Comparison of ENCODE assay signal across 16 cellular contexts in the genomic region with DNA sequence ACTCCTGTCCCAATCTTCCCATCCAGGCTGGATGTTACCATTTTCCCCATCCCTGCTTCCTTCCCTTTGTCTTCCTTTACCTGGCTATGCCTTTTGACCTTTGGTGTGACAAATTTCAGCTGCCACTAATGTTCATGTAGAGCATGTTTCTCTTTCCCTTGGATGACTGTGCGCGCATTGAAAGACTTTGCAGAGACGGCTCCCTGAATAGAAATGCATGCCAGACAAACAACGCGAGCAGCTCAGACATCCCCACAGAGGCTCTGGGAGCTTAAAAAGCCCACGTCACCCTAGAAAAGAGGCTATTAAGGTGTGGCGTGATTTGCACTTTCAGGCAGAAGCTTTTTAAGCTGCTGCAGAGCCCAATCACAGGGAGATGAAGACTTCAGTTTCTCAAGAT.
A peak's percentile ranks its signal among the peaks of the same experiment; 100 is the strongest.
DNase-seq lines count a peak whose midpoint lies in the region; ATAC-seq, FAIRE-seq and TF ChIP-seq lines count a peak whose summit lies in the region.
"Had no signal": no experiment of that assay in that cellular context is flagged by ENCODE, and none has a peak within 500 bp of the region (broad histone marks: within the 10 kb centered on the region; RNA-seq: fewer than 3 reads in every experiment).

No MANE protein-coding gene starts in this region.

- no peaks in the 10 kb centered on the region for H3K27me3 ChIP-seq in H1 (replicated peaks in 1 of 4; ENCODE audit: control insufficient read depth in 3 of 4, extremely low read depth in 1 of 4, insufficient read depth in 3 of 4, low read length in 3 of 4)
- H3K27me3 ChIP-seq: BE2C had no signal

- no peak for TF ChIP-seq RAD21 in H1 (IDR thresholded peaks at IDR 0.05 in 1 of 2, conservative IDR thresholded peaks at IDR 0.05 in 1 of 2; ENCODE audit: low read depth in 2 of 2, low read length in 2 of 2)

- no peak overlapping the region for H3K14ac ChIP-seq in H1 (ENCODE audit: insufficient read length)

- H3K79me1 ChIP-seq in H1 (ENCODE audit: low read depth, low read length), result no peaks in the 10 kb centered on the region

- H3K4me2 ChIP-seq in H1 (ENCODE audit: insufficient read depth in 1 of 2, low read depth in 2 of 2, low read length in 2 of 2), result no peak overlapping the region

- no peaks in the 10 kb centered on the region for H4K20me1 ChIP-seq in H1 (replicated peaks in 1 of 2; ENCODE audit: control insufficient read depth in 1 of 2, insufficient read depth in 2 of 2, low read length in 2 of 2)

- FAIRE-seq in H1 (lab: Jason Lieb, UNC), result no peak
- FAIRE-seq: A204.1, GM12878, GM18507 had no signal

- no peak for TF ChIP-seq EP300 in H1 (IDR thresholded peaks at IDR 0.05; ENCODE audit: borderline replicate concordance in 1 of 2, low read depth in 2 of 2, low read length in 2 of 2)

- no peak overlapping the region for H3K27ac ChIP-seq in H1 (ENCODE audit: low read depth, low read length)
- H3K27ac ChIP-seq: C4-2B had no signal

- H3K79me2 ChIP-seq in H1 (ENCODE audit: control insufficient read depth in 1 of 2, insufficient read depth in 2 of 2, low read length in 2 of 2), result no peaks in the 10 kb centered on the region

- no peaks in the 10 kb centered on the region for H3K36me3 ChIP-seq in H1 (ENCODE audit: control insufficient read depth in 2 of 4, insufficient read depth in 4 of 4, low read length in 3 of 4)
- H3K36me3 ChIP-seq: BE2C had no signal

- H2BK20ac ChIP-seq in H1 (ENCODE audit: low read length), result no peak overlapping the region

- TF ChIP-seq POLR2A in H1 (IDR thresholded peaks at IDR 0.05; ENCODE audit: control extremely low read depth in 1 of 2, low read depth in 2 of 2, low read length in 2 of 2), result no peak

- TF ChIP-seq CTCF in H1 (IDR thresholded peaks at IDR 0.05; ENCODE audit: control extremely low read depth in 1 of 3, insufficient read depth in 1 of 3, low read depth in 1 of 3, low read length in 3 of 3), result no peak

- CTCF ChIA-PET in H1 (lab: Charles Lee; ENCODE audit: partially characterized antibody), result interaction anchor here (0.7 to 38.6 kb wide), 7 partner anchors 9 to 536 kb away, joined by 3 to 1023 read pairs (median 4); no protein-coding TSS in a partner anchor

- no peak overlapping the region for H2AK5ac ChIP-seq in H1 (ENCODE audit: low read depth, low read length)

- no peaks in the 10 kb centered on the region for H3K23me2 ChIP-seq in H1 (ENCODE audit: low read depth, low read length)

- H3K56ac ChIP-seq in H1 (replicated peaks; ENCODE audit: insufficient read length, low read depth, low read length), result no peak overlapping the region

- H2BK12ac ChIP-seq in H1 (ENCODE audit: low read depth, low read length), result no peak overlapping the region

- no peak overlapping the region for H3K9ac ChIP-seq in H1 (replicated peaks in 1 of 4; ENCODE audit: extremely low read depth in 1 of 4, low read depth in 3 of 4, low read length in 3 of 4)

- H2BK5ac ChIP-seq in H1 (ENCODE audit: low read depth, low read length), result no peak overlapping the region

- no peak overlapping the region for H3K4ac ChIP-seq in H1 (replicated peaks; ENCODE audit: insufficient read length, low read depth, low read length)

- H2BK120ac ChIP-seq in H1 (replicated peaks; ENCODE audit: low read depth, low read length), result no peak overlapping the region

- no peak overlapping the region for H2AFZ ChIP-seq in H1 (ENCODE audit: low read length)

- H2BK15ac ChIP-seq in H1 (ENCODE audit: low read length), result peak overlapping the region; percentile 5; the same call in 1 of the 2 replicates

- ATAC-seq in GM18909 (IDR thresholded peaks at IDR 0.05; ENCODE audit: poor library complexity, unreplicated experiment), result no peak
- ATAC-seq in HG03097 (IDR thresholded peaks at IDR 0.05; ENCODE audit: low FRiP score, unreplicated experiment), result no peak
- ATAC-seq in GM18868 (IDR thresholded peaks at IDR 0.05; ENCODE audit: unreplicated experiment), result no peak
- ATAC-seq: GM12878 had no signal

- WGBS in H1 (ENCODE audit: extremely low coverage in 1 of 2, insufficient coverage in 1 of 2, insufficient read length in 1 of 2, insufficient replicate concordance in 2 of 2, low coverage in 1 of 2, low lambda C conversion rate in 2 of 2, missing lambda C conversion rate in 1 of 2), 2 experiments, result 94% methylated on average over 7 of the region's 7 CpGs; no CpG with 5 or more reads in 1 of the 2 experiments

- H3K18ac ChIP-seq in H1 (ENCODE audit: extremely low read depth, low read length), result no peak overlapping the region

- no peak overlapping the region for H4K8ac ChIP-seq in H1 (ENCODE audit: extremely low read depth, insufficient read depth, low read length)

- H3K4me3 ChIP-seq in H1 (ENCODE audit: extremely low read depth in 1 of 4, insufficient read depth in 2 of 4, low read depth in 3 of 4, low read length in 4 of 4), result no peak overlapping the region
- H3K4me3 ChIP-seq: GM12878 had no signal

- no peak overlapping the region for H3K23ac ChIP-seq in H1 (ENCODE audit: insufficient read length)

- POLR2A ChIA-PET in H1 (lab: Charles Lee; ENCODE audit: partially characterized antibody), result interaction anchor here (0.7 kb wide), 1 partner anchor 9 kb away, joined by 3 read pairs; no protein-coding TSS in a partner anchor

- DNase-seq in astrocyte of the hippocampus (ENCODE audit: low read depth, low spot score) (peak; percentile 17), H1 (ENCODE audit: low read depth in 1 of 2, low spot score in 2 of 2) (no peak), medulla oblongata (ENCODE audit: extremely low spot score) (peak; percentile 72), NCI-H526 treated with DMSO at 0.1 percent for 48 hours (lab: John Stamatoyannopoulos, UW) (no peak)
- DNase-seq: BE2C; CD4-positive, alpha-beta memory T cell; DMS79; HCEC 1CT; HFFc6 had no signal

- H3K9me3 ChIP-seq in H1 (ENCODE audit: insufficient read depth in 2 of 2, low read depth in 1 of 2, low read length in 1 of 2), result no peaks in the 10 kb centered on the region
- H3K9me3 ChIP-seq: BE2C had no signal

- H4K5ac ChIP-seq in H1 (ENCODE audit: insufficient read length, low read depth, low read length), result no peak overlapping the region

- H3K4me1 ChIP-seq in H1 (replicated peaks in 1 of 4; ENCODE audit: control insufficient read depth in 3 of 4, insufficient read depth in 4 of 4, low read length in 3 of 4), result peaks cover 0 to 4% (median 0%) of the 10 kb centered on the region in 4 experiments; a peak in 2 of 7 replicates
- H3K4me1 ChIP-seq: BE2C had no signal

- no peak overlapping the region for H4K91ac ChIP-seq in H1 (replicated peaks; ENCODE audit: insufficient read length, low read length)

TF ChIP-seq in H1, 55 proteins besides CTCF, POLR2A, EP300 and RAD21:
- TF ChIP-seq ATF3 (IDR thresholded peaks at IDR 0.05; ENCODE audit: insufficient read depth, low read depth, low read length) (no peak), SIN3A (conservative IDR thresholded peaks at IDR 0.05 in 1 of 2, IDR thresholded peaks at IDR 0.05 in 1 of 2; ENCODE audit: low read depth in 1 of 2, low read length in 2 of 2) (no peak), ASH2L (IDR thresholded peaks at IDR 0.05; ENCODE audit: low read length) (no peak), CBX8 (IDR thresholded peaks at IDR 0.05; ENCODE audit: borderline replicate concordance, low read depth, low read length) (no peak), ZNF274 (IDR thresholded peaks at IDR 0.05; ENCODE audit: borderline replicate concordance, extremely low read depth, low read length) (no peak), SIX5 (IDR thresholded peaks at IDR 0.05; ENCODE audit: low read depth, low read length) (no peak), CBX5 (IDR thresholded peaks at IDR 0.05; ENCODE audit: low read depth, low read length) (no peak), RXRA (IDR thresholded peaks at IDR 0.05; ENCODE audit: insufficient read depth, low read depth, low read length) (no peak), RNF2 (IDR thresholded peaks at IDR 0.05; ENCODE audit: borderline replicate concordance, low read depth, low read length, missing control alignments, poor library complexity, severe bottlenecking) (no peak), JUND (IDR thresholded peaks at IDR 0.05; ENCODE audit: low read length) (no peak), PHF8 (conservative IDR thresholded peaks at IDR 0.05; ENCODE audit: low read depth, low read length) (no peak), POLR2AphosphoS5 (IDR thresholded peaks at IDR 0.05; ENCODE audit: low read depth, low read length) (no peak)
- TF ChIP-seq, protein P1, sequence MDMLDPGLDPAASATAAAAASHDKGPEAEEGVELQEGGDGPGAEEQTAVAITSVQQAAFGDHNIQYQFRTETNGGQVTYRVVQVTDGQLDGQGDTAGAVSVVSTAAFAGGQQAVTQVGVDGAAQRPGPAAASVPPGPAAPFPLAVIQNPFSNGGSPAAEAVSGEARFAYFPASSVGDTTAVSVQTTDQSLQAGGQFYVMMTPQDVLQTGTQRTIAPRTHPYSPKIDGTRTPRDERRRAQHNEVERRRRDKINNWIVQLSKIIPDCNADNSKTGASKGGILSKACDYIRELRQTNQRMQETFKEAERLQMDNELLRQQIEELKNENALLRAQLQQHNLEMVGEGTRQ (IDR thresholded peaks at IDR 0.05; ENCODE audit: low read length), result no peak
- TF ChIP-seq, protein P2, sequence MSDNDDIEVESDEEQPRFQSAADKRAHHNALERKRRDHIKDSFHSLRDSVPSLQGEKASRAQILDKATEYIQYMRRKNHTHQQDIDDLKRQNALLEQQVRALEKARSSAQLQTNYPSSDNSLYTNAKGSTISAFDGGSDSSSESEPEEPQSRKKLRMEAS (IDR thresholded peaks at IDR 0.05), result no peak
TF ChIP-seq in H1: peak in this region for 0.

Comparison
In these comparisons a context has a peak if more than half of its experiments do, and no peak if none do; other contexts are left out.
1. DNase-seq: peak in astrocyte of the hippocampus (single experiment) and medulla oblongata (single experiment); none in H1 (0 of 2) and NCI-H526 treated with DMSO at 0.1 percent for 48 hours (single experiment).